In genomic region chr17:65634533-65634932, GRCh38 we compare ENCODE assay signal across 25 cellular contexts.
DNase-seq lines count a peak whose midpoint lies in the region; ATAC-seq and TF ChIP-seq lines count a peak whose summit lies in the region.
"Had no signal": no experiment of that assay in that cellular context is flagged by ENCODE, and none has a peak within 500 bp of the region (broad histone marks: within the 10 kb centered on the region; RNA-seq: fewer than 3 reads in every experiment).

No MANE protein-coding gene starts in this region.

- H3K4me1 ChIP-seq in stomach: peaks cover 13 to 37% (median 34%) of the 10 kb centered on the region in 4 donors
- H3K4me1 ChIP-seq: breast epithelium, spleen had no signal

- H3K27me3 ChIP-seq in stomach: no peaks in the 10 kb centered on the region
- H3K27me3 ChIP-seq: breast epithelium, esophagus squamous epithelium, spleen had no signal

- H3K27ac ChIP-seq in stomach: peak overlapping the region; percentile 13 to 86 (median 67)
- H3K27ac ChIP-seq: breast epithelium, esophagus squamous epithelium, spleen had no signal

- H3K4me3 ChIP-seq in stomach: no peak overlapping the region
- H3K4me3 ChIP-seq: breast epithelium, esophagus squamous epithelium, K562, spleen had no signal

- peak; percentile 93 for ATAC-seq in left colon
- ATAC-seq: activated CD4-positive, CD25-positive, alpha-beta regulatory T cell treated with anti-CD3 and anti-CD28 coated beads, Interleukin-2, amount 50 U/mL, for 24 hours; activated CD8-positive, alpha-beta T cell treated with anti-CD3 and anti-CD28 coated beads for 36 hours; K562; naive thymus-derived CD4-positive, alpha-beta T cell; stimulated activated naive CD8-positive, alpha-beta T cell treated with anti-CD3 and anti-CD28 coated beads, Interleukin-15, amount 100 ng/mL, for 72 hours had no signal

- WGBS in stomach, 5 donors: 33 to 59% (median 39%) methylated on average over 3 of the region's 3 CpGs

- no peak for TF ChIP-seq CTCF in stomach (IDR thresholded peaks at IDR 0.05)

- no peaks in the 10 kb centered on the region for H3K36me3 ChIP-seq in stomach
- H3K36me3 ChIP-seq: breast epithelium, esophagus squamous epithelium, spleen had no signal

- TF ChIP-seq POLR2A in stomach (IDR thresholded peaks at IDR 0.05): no peak

- no peaks in the 10 kb centered on the region for H3K9me3 ChIP-seq in stomach
- H3K9me3 ChIP-seq: breast epithelium, esophagus squamous epithelium, spleen had no signal

- DNase-seq in DMS153 (lab: John Stamatoyannopoulos, UW): peak; percentile 13
- no peak for DNase-seq in DMS153 treated with DMSO at 0.1 percent for 48 hours (lab: John Stamatoyannopoulos, UW; ENCODE audit: unreplicated experiment)
- peak; percentile 77 for DNase-seq in NCI-H69 (lab: John Stamatoyannopoulos, UW)
- peak; percentile 70 to 74 for DNase-seq in left colon
- peak; percentile 46 for DNase-seq in stomach
- DNase-seq in amygdala (lab: John Stamatoyannopoulos, UW): no peak
- no peak for DNase-seq in T1000 (lab: John Stamatoyannopoulos, UW)
- no peak for DNase-seq in AML-193 (lab: John Stamatoyannopoulos, UW)
- DNase-seq: 8988T; activated CD8-positive, alpha-beta T cell treated with anti-CD3 and anti-CD28 coated beads for 36 hours; activated effector memory CD4-positive, alpha-beta T cell treated with anti-CD3 and anti-CD28 coated beads, Interleukin-2, amount 50 U/mL, for 16 hours; activated T-cell treated with anti-CD3 and anti-CD28 coated beads for 4 hours; esophagus squamous epithelium; H7; kidney; naive thymus-derived CD4-positive, alpha-beta T cell; NCI-H1694; retina; spleen; stimulated activated CD4-positive, alpha-beta T cell treated with anti-CD3 and anti-CD28 coated beads, Interleukin-4, amount 100 ng/mL, for 4 hours; stimulated activated naive CD8-positive, alpha-beta T cell treated with anti-CD3 and anti-CD28 coated beads, Interleukin-15, amount 100 ng/mL, for 72 hours; trophoblast cell had no signal

- intact Hi-C loops in left colon (cut with DNase I, micrococcal nuclease): no loop called here
- intact Hi-C loops in stomach (cut with DNase I; ENCODE audit: low total_unique reads): no loop called here

- no peak for TF ChIP-seq EP300 in stomach (IDR thresholded peaks at IDR 0.05)

Comparison
In these comparisons a context has a peak if more than half of its experiments do, and no peak if none do; other contexts are left out.
1. DNase-seq: peak in DMS153 (single experiment), NCI-H69 (single experiment), left colon (2 of 2) and stomach (single experiment); none in DMS153 treated with DMSO at 0.1 percent for 48 hours (single experiment), amygdala (0 of 56), T1000 (single experiment) and AML-193 (0 of 2).